Comparison of ENCODE assay signal across 30 cellular contexts in the genomic region with DNA sequence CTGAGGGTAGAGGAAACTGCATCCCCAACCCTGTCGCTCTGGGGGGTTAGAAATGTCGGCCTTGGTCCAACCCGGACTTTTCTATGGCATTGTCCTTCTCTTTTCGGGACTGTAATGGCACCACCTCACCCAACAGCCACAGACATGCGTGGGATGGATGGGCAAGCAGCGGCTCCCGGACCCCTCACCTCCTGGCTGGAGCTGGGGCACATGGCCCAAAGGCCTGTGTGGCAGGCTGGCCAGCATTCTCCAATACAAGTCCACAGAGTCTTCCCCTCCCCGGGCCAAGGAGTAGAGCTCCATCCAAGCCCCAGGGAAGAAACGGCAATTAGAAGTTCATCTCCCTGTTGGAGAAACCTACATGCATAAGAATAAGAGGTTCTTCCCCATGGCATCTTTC.
"Had no signal": no experiment of that assay in that cellular context is flagged by ENCODE, and none has a peak within 500 bp of the region (broad histone marks: within the 10 kb centered on the region; RNA-seq: fewer than 3 reads in every experiment).

No MANE protein-coding gene starts in this region.

- H3K27ac Mint-ChIP-seq: natural killer cell treated with Interleukin-12 subunit alpha and Interleukin-12 subunit beta and Interleukin-15 and Interleukin-18, amount 100 ng/mL, for 72 hours; nephron progenitor cell; progenitor cell of endocrine pancreas; stimulated activated memory B cell treated with anti-CD40 and anti-IgM and Interleukin-4, amounts not matched to agents 10 μg/mL and 1 μg/mL and 100 μg/mL, for 72 hours; type B pancreatic cell had no signal

- H3K4me3 Mint-ChIP-seq: natural killer cell treated with Interleukin-12 subunit alpha and Interleukin-12 subunit beta and Interleukin-15 and Interleukin-18, amount 100 ng/mL, for 72 hours; nephron progenitor cell; neural crest cell; stimulated activated memory B cell treated with anti-CD40 and anti-IgM and Interleukin-4, amounts not matched to agents 10 μg/mL and 1 μg/mL and 100 μg/mL, for 72 hours; stimulated activated naive CD8-positive, alpha-beta T cell treated with anti-CD3 and anti-CD28 coated beads, Interleukin-15, amount 100 ng/mL, for 72 hours; type B pancreatic cell had no signal

- H3K9me3 ChIP-seq: ovary, right lobe of liver, sigmoid colon, suprapubic skin, testis, tibial artery, upper lobe of right lung, uterus had no signal

- H3K4me1 ChIP-seq: parathyroid adenoma, psoas muscle, right lobe of liver, sigmoid colon, suprapubic skin, testis, tibial artery, upper lobe of right lung, uterus had no signal

- H2AFZ ChIP-seq: parathyroid adenoma had no signal

- H3K9me3 Mint-ChIP-seq: natural killer cell treated with Interleukin-12 subunit alpha and Interleukin-12 subunit beta and Interleukin-15 and Interleukin-18, amount 100 ng/mL, for 72 hours; stimulated activated memory B cell treated with anti-CD40 and anti-IgM and Interleukin-4, amounts not matched to agents 10 μg/mL and 1 μg/mL and 100 μg/mL, for 72 hours; type B pancreatic cell had no signal

- H3K27me3 Mint-ChIP-seq: naive thymus-derived CD8-positive, alpha-beta T cell; natural killer cell treated with Interleukin-12 subunit alpha and Interleukin-12 subunit beta and Interleukin-15 and Interleukin-18, amount 100 ng/mL, for 72 hours; progenitor cell of endocrine pancreas; stimulated activated memory B cell treated with anti-CD40 and anti-IgM and Interleukin-4, amounts not matched to agents 10 μg/mL and 1 μg/mL and 100 μg/mL, for 72 hours; stimulated activated naive CD8-positive, alpha-beta T cell treated with anti-CD3 and anti-CD28 coated beads, Interleukin-15, amount 100 ng/mL, for 72 hours; type B pancreatic cell had no signal

- H3K27ac ChIP-seq: ovary, parathyroid adenoma, psoas muscle, right lobe of liver, sigmoid colon, suprapubic skin, testis, tibial artery, transverse colon, upper lobe of right lung, uterus had no signal

- H3K4me1 Mint-ChIP-seq: nephron progenitor cell, neural crest cell had no signal

- H3K36me3 Mint-ChIP-seq: type B pancreatic cell had no signal

- H3K27me3 ChIP-seq: ovary, right lobe of liver, sigmoid colon, suprapubic skin, testis, tibial artery, transverse colon, upper lobe of right lung, uterus had no signal

- H3K4me3 ChIP-seq: ovary, psoas muscle, right lobe of liver, sigmoid colon, suprapubic skin, testis, tibial artery, transverse colon, upper lobe of right lung, uterus had no signal

- H3K9ac ChIP-seq: parathyroid adenoma had no signal

- H3K36me3 ChIP-seq: ovary, right lobe of liver, sigmoid colon, suprapubic skin, tibial artery, transverse colon, upper lobe of right lung, uterus had no signal

- FAIRE-seq: small intestine had no signal

- DNase-seq: naive thymus-derived CD8-positive, alpha-beta T cell; nephron progenitor cell; occipital lobe; ovary; psoas muscle; right cardiac atrium; right lobe of liver; sigmoid colon; small intestine; stimulated activated CD4-positive, alpha-beta T cell treated with anti-CD3 and anti-CD28 coated beads, Interleukin-12 subunit alpha, Interleukin-12 subunit beta, amount 100 ng/mL, for 4 hours; stimulated activated CD4-positive, alpha-beta T cell treated with anti-CD3 and anti-CD28 coated beads, Interleukin-1b, Interleukin-23, amount 100 ng/mL, for 48 hours; stimulated activated CD4-positive, alpha-beta T cell treated with anti-CD3 and anti-CD28 coated beads, Interleukin-4, amount 100 ng/mL, for 1 hour; stimulated activated CD4-positive, alpha-beta T cell treated with anti-CD3 and anti-CD28 coated beads, Interleukin-4, amount 100 ng/mL, for 4 hours; stimulated activated CD8-positive, alpha-beta memory T cell treated with anti-CD3 and anti-CD28 coated beads, Interleukin-4, amount 100 ng/mL, for 48 hours; stimulated activated naive CD4-positive, alpha-beta T cell; stimulated activated naive CD8-positive, alpha-beta T cell treated with anti-CD3 and anti-CD28 coated beads, Interleukin-15, amount 100 ng/mL, for 72 hours; stimulated activated naive CD8-positive, alpha-beta T cell treated with anti-CD3 and anti-CD28 coated beads, Interleukin-15, Interleukin-2, amounts not matched to agents 100 U/mL and 50 U/mL, for 24 hours; substantia nigra; testis; tibial artery; transverse colon; upper lobe of right lung; uterus had no signal
